24 cellular contexts compared by ENCODE assay signal in the genomic region with DNA sequence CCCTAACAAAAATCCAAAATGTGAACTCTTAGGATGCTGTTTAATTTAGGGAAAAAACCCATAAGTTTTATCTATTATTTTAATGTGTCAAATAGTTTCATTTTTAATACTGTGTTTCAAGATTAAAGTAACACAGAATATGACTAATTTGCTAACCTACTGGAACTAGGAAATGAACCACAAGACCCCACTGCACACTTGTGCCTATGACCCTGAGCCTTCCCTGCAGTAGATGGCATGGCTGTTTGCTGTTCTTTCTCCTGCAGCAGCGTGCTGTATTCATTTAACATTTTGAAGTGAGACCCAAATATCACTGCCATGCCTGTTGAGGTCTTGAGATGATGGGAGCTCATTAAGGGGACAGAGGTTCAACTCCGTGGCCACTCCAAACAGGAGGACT.
"Had no signal": no experiment of that assay in that cellular context is flagged by ENCODE, and none has a peak within 500 bp of the region (broad histone marks: within the 10 kb centered on the region; RNA-seq: fewer than 3 reads in every experiment).

No MANE protein-coding gene starts in this region.

- DNase-seq: colonic mucosa; cortex of kidney; effector CD8-positive, alpha-beta T cell; effector memory CD8-positive, alpha-beta T cell; endodermal cell; erythroblast; esophagus squamous epithelium; foreskin fibroblast; foreskin melanocyte; gastrocnemius medialis; glutamatergic neuron; head of caudate nucleus; heart right ventricle; hippocampal formation; left cardiac atrium; left lung; left ventricle myocardium superior; lower lobe of right lung; mesenchymal stem cell; mucosa of descending colon; naive B cell had no signal

- H3K4me1 Mint-ChIP-seq: endodermal cell, mesothelial cell of epicardium, naive B cell had no signal

- H3K27ac Mint-ChIP-seq: dendritic cell treated with granulocyte-macrophage colony-stimulating factor and Interleukin-4, amounts not matched to agents 40 ng/mL and 50 ng/mL, for 4 days; effector memory CD8-positive, alpha-beta T cell; endodermal cell; mesothelial cell of epicardium; naive B cell had no signal

- H3K9me3 Mint-ChIP-seq: effector memory CD8-positive, alpha-beta T cell; endodermal cell had no signal

- H3K27me3 Mint-ChIP-seq: dendritic cell treated with granulocyte-macrophage colony-stimulating factor and Interleukin-4, amounts not matched to agents 40 ng/mL and 50 ng/mL, for 4 days; effector memory CD8-positive, alpha-beta T cell; naive B cell had no signal

- ATAC-seq: effector memory CD8-positive, alpha-beta T cell; esophagus mucosa; gastrocnemius medialis; heart right ventricle; left cardiac atrium; left lung; left ventricle myocardium superior; lower lobe of right lung; mucosa of descending colon had no signal

- H3K4me3 Mint-ChIP-seq: dendritic cell treated with granulocyte-macrophage colony-stimulating factor and Interleukin-4, amounts not matched to agents 40 ng/mL and 50 ng/mL, for 4 days; effector memory CD8-positive, alpha-beta T cell; endodermal cell; mesothelial cell of epicardium; naive B cell had no signal

- H3K36me3 Mint-ChIP-seq: naive B cell had no signal
